ENCODE assay signal across 1 cellular context in genomic region chr19:28217064-28217463, GRCh38.
TF ChIP-seq lines count a peak whose summit lies in the region.

No MANE protein-coding gene starts in this region.

TF ChIP-seq in H1, 55 proteins besides CTCF, POLR2A, EP300 and RAD21 (continued from another document):
- TF ChIP-seq, protein P1, sequence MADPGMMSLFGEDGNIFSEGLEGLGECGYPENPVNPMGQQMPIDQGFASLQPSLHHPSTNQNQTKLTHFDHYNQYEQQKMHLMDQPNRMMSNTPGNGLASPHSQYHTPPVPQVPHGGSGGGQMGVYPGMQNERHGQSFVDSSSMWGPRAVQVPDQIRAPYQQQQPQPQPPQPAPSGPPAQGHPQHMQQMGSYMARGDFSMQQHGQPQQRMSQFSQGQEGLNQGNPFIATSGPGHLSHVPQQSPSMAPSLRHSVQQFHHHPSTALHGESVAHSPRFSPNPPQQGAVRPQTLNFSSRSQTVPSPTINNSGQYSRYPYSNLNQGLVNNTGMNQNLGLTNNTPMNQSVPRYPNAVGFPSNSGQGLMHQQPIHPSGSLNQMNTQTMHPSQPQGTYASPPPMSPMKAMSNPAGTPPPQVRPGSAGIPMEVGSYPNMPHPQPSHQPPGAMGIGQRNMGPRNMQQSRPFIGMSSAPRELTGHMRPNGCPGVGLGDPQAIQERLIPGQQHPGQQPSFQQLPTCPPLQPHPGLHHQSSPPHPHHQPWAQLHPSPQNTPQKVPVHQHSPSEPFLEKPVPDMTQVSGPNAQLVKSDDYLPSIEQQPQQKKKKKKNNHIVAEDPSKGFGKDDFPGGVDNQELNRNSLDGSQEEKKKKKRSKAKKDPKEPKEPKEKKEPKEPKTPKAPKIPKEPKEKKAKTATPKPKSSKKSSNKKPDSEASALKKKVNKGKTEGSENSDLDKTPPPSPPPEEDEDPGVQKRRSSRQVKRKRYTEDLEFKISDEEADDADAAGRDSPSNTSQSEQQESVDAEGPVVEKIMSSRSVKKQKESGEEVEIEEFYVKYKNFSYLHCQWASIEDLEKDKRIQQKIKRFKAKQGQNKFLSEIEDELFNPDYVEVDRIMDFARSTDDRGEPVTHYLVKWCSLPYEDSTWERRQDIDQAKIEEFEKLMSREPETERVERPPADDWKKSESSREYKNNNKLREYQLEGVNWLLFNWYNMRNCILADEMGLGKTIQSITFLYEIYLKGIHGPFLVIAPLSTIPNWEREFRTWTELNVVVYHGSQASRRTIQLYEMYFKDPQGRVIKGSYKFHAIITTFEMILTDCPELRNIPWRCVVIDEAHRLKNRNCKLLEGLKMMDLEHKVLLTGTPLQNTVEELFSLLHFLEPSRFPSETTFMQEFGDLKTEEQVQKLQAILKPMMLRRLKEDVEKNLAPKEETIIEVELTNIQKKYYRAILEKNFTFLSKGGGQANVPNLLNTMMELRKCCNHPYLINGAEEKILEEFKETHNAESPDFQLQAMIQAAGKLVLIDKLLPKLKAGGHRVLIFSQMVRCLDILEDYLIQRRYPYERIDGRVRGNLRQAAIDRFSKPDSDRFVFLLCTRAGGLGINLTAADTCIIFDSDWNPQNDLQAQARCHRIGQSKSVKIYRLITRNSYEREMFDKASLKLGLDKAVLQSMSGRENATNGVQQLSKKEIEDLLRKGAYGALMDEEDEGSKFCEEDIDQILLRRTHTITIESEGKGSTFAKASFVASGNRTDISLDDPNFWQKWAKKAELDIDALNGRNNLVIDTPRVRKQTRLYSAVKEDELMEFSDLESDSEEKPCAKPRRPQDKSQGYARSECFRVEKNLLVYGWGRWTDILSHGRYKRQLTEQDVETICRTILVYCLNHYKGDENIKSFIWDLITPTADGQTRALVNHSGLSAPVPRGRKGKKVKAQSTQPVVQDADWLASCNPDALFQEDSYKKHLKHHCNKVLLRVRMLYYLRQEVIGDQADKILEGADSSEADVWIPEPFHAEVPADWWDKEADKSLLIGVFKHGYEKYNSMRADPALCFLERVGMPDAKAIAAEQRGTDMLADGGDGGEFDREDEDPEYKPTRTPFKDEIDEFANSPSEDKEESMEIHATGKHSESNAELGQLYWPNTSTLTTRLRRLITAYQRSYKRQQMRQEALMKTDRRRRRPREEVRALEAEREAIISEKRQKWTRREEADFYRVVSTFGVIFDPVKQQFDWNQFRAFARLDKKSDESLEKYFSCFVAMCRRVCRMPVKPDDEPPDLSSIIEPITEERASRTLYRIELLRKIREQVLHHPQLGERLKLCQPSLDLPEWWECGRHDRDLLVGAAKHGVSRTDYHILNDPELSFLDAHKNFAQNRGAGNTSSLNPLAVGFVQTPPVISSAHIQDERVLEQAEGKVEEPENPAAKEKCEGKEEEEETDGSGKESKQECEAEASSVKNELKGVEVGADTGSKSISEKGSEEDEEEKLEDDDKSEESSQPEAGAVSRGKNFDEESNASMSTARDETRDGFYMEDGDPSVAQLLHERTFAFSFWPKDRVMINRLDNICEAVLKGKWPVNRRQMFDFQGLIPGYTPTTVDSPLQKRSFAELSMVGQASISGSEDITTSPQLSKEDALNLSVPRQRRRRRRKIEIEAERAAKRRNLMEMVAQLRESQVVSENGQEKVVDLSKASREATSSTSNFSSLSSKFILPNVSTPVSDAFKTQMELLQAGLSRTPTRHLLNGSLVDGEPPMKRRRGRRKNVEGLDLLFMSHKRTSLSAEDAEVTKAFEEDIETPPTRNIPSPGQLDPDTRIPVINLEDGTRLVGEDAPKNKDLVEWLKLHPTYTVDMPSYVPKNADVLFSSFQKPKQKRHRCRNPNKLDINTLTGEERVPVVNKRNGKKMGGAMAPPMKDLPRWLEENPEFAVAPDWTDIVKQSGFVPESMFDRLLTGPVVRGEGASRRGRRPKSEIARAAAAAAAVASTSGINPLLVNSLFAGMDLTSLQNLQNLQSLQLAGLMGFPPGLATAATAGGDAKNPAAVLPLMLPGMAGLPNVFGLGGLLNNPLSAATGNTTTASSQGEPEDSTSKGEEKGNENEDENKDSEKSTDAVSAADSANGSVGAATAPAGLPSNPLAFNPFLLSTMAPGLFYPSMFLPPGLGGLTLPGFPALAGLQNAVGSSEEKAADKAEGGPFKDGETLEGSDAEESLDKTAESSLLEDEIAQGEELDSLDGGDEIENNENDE (IDR thresholded peaks at IDR 0.05; ENCODE audit: insufficient replicate concordance, low read length), result peak; percentile 64
TF ChIP-seq in H1: peak in this region for 1.
